In genomic region chr1:151547900-151548230, GRCh38 we compare ENCODE assay signal across 16 cellular contexts. TPM values are rescaled to one million over a fixed set of nuclear protein-coding genes. Genes with fewer than 3 reads are reported as not detected.
DNase-seq lines count a peak whose midpoint lies in the region; ATAC-seq, FAIRE-seq and TF ChIP-seq lines count a peak whose summit lies in the region.
"Had no signal": no experiment of that assay in that cellular context is flagged by ENCODE, and none has a peak within 500 bp of the region (broad histone marks: within the 10 kb centered on the region; RNA-seq: fewer than 3 reads in every experiment).

No MANE protein-coding gene starts in this region.

- H3K27ac Mint-ChIP-seq in GM23338 = peak overlapping the region; percentile 45; the same call in 1 of the 2 replicates
- peak overlapping the region; percentile 5 for H3K27ac Mint-ChIP-seq in activated T-helper 17 cell treated with anti-CD3 and anti-CD28 coated beads, Interleukin-2, amount 50 U/mL, for 72 hours
- H3K27ac Mint-ChIP-seq: activated naive CD4-positive, alpha-beta T cell treated with anti-CD3 and anti-CD28 coated beads for 36 hours; B cell had no signal

- H3K4me3 Mint-ChIP-seq in GM23338 = no peak overlapping the region
- no peak overlapping the region for H3K4me3 Mint-ChIP-seq in activated T-helper 17 cell treated with anti-CD3 and anti-CD28 coated beads, Interleukin-2, amount 50 U/mL, for 72 hours
- H3K4me3 Mint-ChIP-seq: activated naive CD4-positive, alpha-beta T cell treated with anti-CD3 and anti-CD28 coated beads for 36 hours; B cell; nephron progenitor cell had no signal

- no peak for FAIRE-seq in keratinocyte (lab: Jason Lieb, UNC)

- no peak overlapping the region for H3K4me3 ChIP-seq in GM23338
- H3K4me3 ChIP-seq in keratinocyte (ENCODE audit: control insufficient read depth in 2 of 3, extremely low read depth in 1 of 3, insufficient read depth in 2 of 3, low read depth in 1 of 3, low read length in 3 of 3) = peak overlapping the region in 1 of 3 experiments; percentile 11
- no peak overlapping the region for H3K4me3 ChIP-seq in sigmoid colon

- peak overlapping the region; percentile 53 for H3K9ac ChIP-seq in keratinocyte (ENCODE audit: control insufficient read depth, extremely low read depth, insufficient read depth, low read length)

- dilution Hi-C loops in keratinocyte (cut with MboI; ENCODE audit: extremely low pct_ligation_motif_present, low sequenced_read_pairs) = no loop called here

- no peaks in the 10 kb centered on the region for H3F3A ChIP-seq in GM23338 (replicated peaks; ENCODE audit: low read depth)

- H3K36me3 Mint-ChIP-seq in GM23338 (ENCODE audit: low read depth) = no peaks in the 10 kb centered on the region; the same call in 2 of the 3 replicates
- H3K36me3 Mint-ChIP-seq in activated T-helper 17 cell treated with anti-CD3 and anti-CD28 coated beads, Interleukin-2, amount 50 U/mL, for 72 hours (ENCODE audit: low read depth) = no peaks in the 10 kb centered on the region

- H3K9me3 ChIP-seq in keratinocyte (ENCODE audit: control insufficient read depth, low read depth, low read length) = no peaks in the 10 kb centered on the region
- H3K9me3 ChIP-seq in sigmoid colon = no peaks in the 10 kb centered on the region

- peaks cover 4% of the 10 kb centered on the region; the same call in 1 of the 2 replicates for H4K20me1 ChIP-seq in GM23338 (replicated peaks; ENCODE audit: insufficient read depth)
- H4K20me1 ChIP-seq in keratinocyte (ENCODE audit: control insufficient read depth, extremely low read depth, insufficient read depth, low read length) = peaks cover 8% of the 10 kb centered on the region

- H3K27ac ChIP-seq in GM23338 (ENCODE audit: low read depth) (peak overlapping the region; percentile 41; the same call in 1 of the 2 replicates), keratinocyte (ENCODE audit: control insufficient read depth, insufficient read depth, low read length) (peak overlapping the region; percentile 73), sigmoid colon (peak overlapping the region; percentile 53 to 78 (median 63))

- no peak overlapping the region for H2AFZ ChIP-seq in GM23338
- no peak overlapping the region for H2AFZ ChIP-seq in keratinocyte (ENCODE audit: control insufficient read depth, low read length)

- TF ChIP-seq POLR2A in sigmoid colon (IDR thresholded peaks at IDR 0.05) = no peak

- no peak for TF ChIP-seq CTCF in GM23338 (conservative IDR thresholded peaks at IDR 0.05; ENCODE audit: low read depth in 2 of 2)
- TF ChIP-seq CTCF in keratinocyte (optimal IDR thresholded peaks at IDR 0.05 in 1 of 3, IDR thresholded peaks at IDR 0.05 in 1 of 3, conservative IDR thresholded peaks at IDR 0.05 in 1 of 3; ENCODE audit: extremely low read depth in 1 of 3, insufficient read depth in 2 of 3, low read length in 3 of 3) = no peak
- TF ChIP-seq CTCF in sigmoid colon (IDR thresholded peaks at IDR 0.05) = no peak

- H3K4me1 Mint-ChIP-seq in GM23338 = peaks cover 24% of the 10 kb centered on the region
- H3K4me1 Mint-ChIP-seq in activated T-helper 17 cell treated with anti-CD3 and anti-CD28 coated beads, Interleukin-2, amount 50 U/mL, for 72 hours = peaks cover 7% of the 10 kb centered on the region
- H3K4me1 Mint-ChIP-seq: B cell had no signal

- H3K4me2 ChIP-seq in GM23338 = peak overlapping the region; percentile 49; the same call in 1 of the 2 replicates
- H3K4me2 ChIP-seq in keratinocyte (ENCODE audit: control insufficient read depth, extremely low read depth, insufficient read depth, low read depth, low read length) = peak overlapping the region; percentile 77

- no peak for TF ChIP-seq EP300 in sigmoid colon (IDR thresholded peaks at IDR 0.05)

- H3K9me3 Mint-ChIP-seq in GM23338 = no peaks in the 10 kb centered on the region
- no peaks in the 10 kb centered on the region for H3K9me3 Mint-ChIP-seq in activated T-helper 17 cell treated with anti-CD3 and anti-CD28 coated beads, Interleukin-2, amount 50 U/mL, for 72 hours
- H3K9me3 Mint-ChIP-seq: activated naive CD4-positive, alpha-beta T cell treated with anti-CD3 and anti-CD28 coated beads for 36 hours; nephron progenitor cell had no signal

- DNase-seq in GM23338 (ENCODE audit: low spot score) (no peak), keratinocyte (ENCODE audit: low read depth, low spot score) (no peak), sigmoid colon (no peak), middle frontal gyrus (ENCODE audit: extremely low spot score, low spot score) (no peak)
- DNase-seq: activated CD4-positive, alpha-beta T cell treated with anti-CD3 and anti-CD28 coated beads, Interleukin-2, amount 50 U/mL, for 48 hours; activated naive CD4-positive, alpha-beta T cell treated with anti-CD3 and anti-CD28 coated beads for 36 hours; central memory CD4-positive, alpha-beta T cell; KG1; NCI-H1694 treated with DMSO at 0.1 percent for 48 hours; nephron progenitor cell; stimulated activated CD8-positive, alpha-beta memory T cell treated with anti-CD3 and anti-CD28 coated beads, Interleukin-4, amount 100 ng/mL, for 48 hours had no signal

- no peaks in the 10 kb centered on the region for H3K9me2 ChIP-seq in GM23338 (ENCODE audit: insufficient read depth)

- H3K27me3 ChIP-seq in GM23338 (ENCODE audit: insufficient read depth) = no peaks in the 10 kb centered on the region
- H3K27me3 ChIP-seq in keratinocyte (ENCODE audit: control insufficient read depth, extremely low read depth, insufficient read depth, low read length) = no peaks in the 10 kb centered on the region
- H3K27me3 ChIP-seq in sigmoid colon = no peaks in the 10 kb centered on the region

- H3K27me3 Mint-ChIP-seq in GM23338 (ENCODE audit: insufficient read depth, low read depth, poor library complexity) = peaks cover 1% of the 10 kb centered on the region
- no peaks in the 10 kb centered on the region for H3K27me3 Mint-ChIP-seq in activated T-helper 17 cell treated with anti-CD3 and anti-CD28 coated beads, Interleukin-2, amount 50 U/mL, for 72 hours

- H3K36me3 ChIP-seq in GM23338 (ENCODE audit: insufficient read depth) = no peaks in the 10 kb centered on the region
- peaks cover 4 to 20% of the 10 kb centered on the region in 2 experiments for H3K36me3 ChIP-seq in keratinocyte (ENCODE audit: control insufficient read depth in 2 of 2, extremely low read depth in 1 of 2, insufficient read depth in 2 of 2, low read length in 2 of 2)
- no peaks in the 10 kb centered on the region for H3K36me3 ChIP-seq in sigmoid colon

- WGBS in sigmoid colon, 2 donors = 85 to 95% methylated on average over 3 of the region's 3 CpGs

- H3K79me2 ChIP-seq in GM23338 (replicated peaks; ENCODE audit: insufficient read depth) = peaks cover 67% of the 10 kb centered on the region
- H3K79me2 ChIP-seq in keratinocyte (ENCODE audit: control insufficient read depth, insufficient read depth, low read length) = peaks cover 66% of the 10 kb centered on the region

- intact Hi-C loops in sigmoid colon (cut with DNase I) = no loop called here

- peak; percentile 8; the same call in 1 of the 3 replicates for ATAC-seq in GM23338
- no peak for ATAC-seq in activated T-helper 17 cell treated with anti-CD3 and anti-CD28 coated beads, Interleukin-2, amount 50 U/mL, for 72 hours (replicated peaks)
- no peak for ATAC-seq in HG02852 (IDR thresholded peaks at IDR 0.05; ENCODE audit: unreplicated experiment)
- ATAC-seq in GM18520 (IDR thresholded peaks at IDR 0.05; ENCODE audit: unreplicated experiment) = no peak
- no peak for ATAC-seq in GM21576 (IDR thresholded peaks at IDR 0.05; ENCODE audit: unreplicated experiment)

- H3K9me1 ChIP-seq in keratinocyte (ENCODE audit: control insufficient read depth, extremely low read depth, insufficient read depth, low read length) = no peaks in the 10 kb centered on the region

- H3K4me1 ChIP-seq in GM23338 (ENCODE audit: insufficient read depth) = peaks cover 9% of the 10 kb centered on the region
- peaks cover 73% of the 10 kb centered on the region for H3K4me1 ChIP-seq in keratinocyte (ENCODE audit: control insufficient read depth, extremely low read depth, insufficient read depth, low read length)
- peaks cover 0 to 38% (median 28%) of the 10 kb centered on the region in 4 donors for H3K4me1 ChIP-seq in sigmoid colon

TF ChIP-seq in GM23338, 12 proteins besides CTCF, POLR2A, EP300 and RAD21 (continues in another document):
- TF ChIP-seq JUNB (IDR thresholded peaks at IDR 0.05; ENCODE audit: unreplicated experiment) (no peak), EZH2 (IDR thresholded peaks at IDR 0.05; ENCODE audit: low read depth, unreplicated experiment) (no peak), EZH2phosphoT487 (IDR thresholded peaks at IDR 0.05; ENCODE audit: unreplicated experiment) (no peak), STAT1 (IDR thresholded peaks at IDR 0.05; ENCODE audit: unreplicated experiment) (no peak)

RNA-seq across cellular contexts. Expression of gene TUFT1, which starts 7.8 kb away (rescaled TPM):
- 10.4 and 11.9 TPM in 2 replicates for total RNA-seq in GM23338 (2014; rRNA removed; shearing (Covaris generic))
- polyA plus RNA-seq in GM23338 (2016; fragmentation: Nextera tagmentation; extraction: Ambion mirVana) = 5.6 and 6.0 TPM in 2 replicates
- 1 to 10 TPM; 3.7 to 5.8 TPM for total RNA-seq in activated T-helper 17 cell treated with anti-CD3 and anti-CD28 coated beads, Interleukin-2, amount 50 U/mL, for 72 hours
- polyA plus RNA-seq in keratinocyte = 70.0 to 82.3 TPM (median 80.1 TPM) in 3 replicates
- 232 TPM for polyA plus RNA-seq in keratinocyte (2011; ENCODE audit: low read depth)
- polyA plus RNA-seq in keratinocyte (2011; cell fraction: cytosol; rRNA removed) = 68.6 and 92.2 TPM in 2 replicates
- polyA plus RNA-seq in keratinocyte (2011; cell fraction: nucleus; rRNA removed) = 155 and 156 TPM in 2 replicates
- polyA plus RNA-seq in keratinocyte (2012; ENCODE audit: low replicate concordance) = 65.9 and 73.6 TPM in 2 replicates
- polyA minus RNA-seq in keratinocyte = 52.3 to 67.8 TPM (median 57.4 TPM) in 3 replicates
- polyA minus RNA-seq in keratinocyte (2011; cell fraction: cytosol; rRNA and poly(A)+ RNA removed) = 54.3 TPM
- polyA minus RNA-seq in keratinocyte (2011; cell fraction: nucleus; rRNA and poly(A)+ RNA removed) = 52.9 and 96.0 TPM in 2 replicates
- 10 to 100 TPM in 3 of 4 donors, 1 to 10 TPM in 1; 8.0 to 13.4 (median 11.5) TPM for total RNA-seq in sigmoid colon
- 10 to 100 TPM; 12.1 to 18.0 (median 16.8) TPM for polyA plus RNA-seq in sigmoid colon

RNA-seq across cellular contexts. Expression of gene CGN, which starts 36.7 kb away (rescaled TPM):
- total RNA-seq in GM23338 (2014; rRNA removed; shearing (Covaris generic)) = 37.0 and 46.1 TPM in 2 replicates
- polyA plus RNA-seq in GM23338 (2016; fragmentation: Nextera tagmentation; extraction: Ambion mirVana) = 11.8 and 13.9 TPM in 2 replicates
- total RNA-seq in activated T-helper 17 cell treated with anti-CD3 and anti-CD28 coated beads, Interleukin-2, amount 50 U/mL, for 72 hours = 1 to 10 TPM; 2.7 to 5.5 TPM
- polyA plus RNA-seq in keratinocyte = 2.0 to 4.1 TPM (median 2.9 TPM) in 3 replicates
- 28.0 TPM for polyA plus RNA-seq in keratinocyte (2011; ENCODE audit: low read depth)
- polyA plus RNA-seq in keratinocyte (2011; cell fraction: cytosol; rRNA removed) = 1.2 and 1.8 TPM in 2 replicates
- polyA plus RNA-seq in keratinocyte (2011; cell fraction: nucleus; rRNA removed) = 11.2 and 11.8 TPM in 2 replicates
- polyA plus RNA-seq in keratinocyte (2012; ENCODE audit: low replicate concordance) = 5.5 and 22.1 TPM in 2 replicates
- polyA minus RNA-seq in keratinocyte = 1.6 to 9.2 TPM (median 4.0 TPM) in 3 replicates
- 1.2 TPM for polyA minus RNA-seq in keratinocyte (2011; cell fraction: cytosol; rRNA and poly(A)+ RNA removed)
- 3.5 and 4.7 TPM in 2 replicates for polyA minus RNA-seq in keratinocyte (2011; cell fraction: nucleus; rRNA and poly(A)+ RNA removed)
- total RNA-seq in sigmoid colon = 1 to 10 TPM in 1 of 4 donors, under 1 TPM in 3; 0.33 to 1.8 (median 0.62) TPM
- 100 to 1,000 TPM in 2 of 3 donors, 10 to 100 TPM in 1; 91.9 to 132 (median 115) TPM for polyA plus RNA-seq in sigmoid colon
